1 cellular context compared by ENCODE assay signal in the genomic region with DNA sequence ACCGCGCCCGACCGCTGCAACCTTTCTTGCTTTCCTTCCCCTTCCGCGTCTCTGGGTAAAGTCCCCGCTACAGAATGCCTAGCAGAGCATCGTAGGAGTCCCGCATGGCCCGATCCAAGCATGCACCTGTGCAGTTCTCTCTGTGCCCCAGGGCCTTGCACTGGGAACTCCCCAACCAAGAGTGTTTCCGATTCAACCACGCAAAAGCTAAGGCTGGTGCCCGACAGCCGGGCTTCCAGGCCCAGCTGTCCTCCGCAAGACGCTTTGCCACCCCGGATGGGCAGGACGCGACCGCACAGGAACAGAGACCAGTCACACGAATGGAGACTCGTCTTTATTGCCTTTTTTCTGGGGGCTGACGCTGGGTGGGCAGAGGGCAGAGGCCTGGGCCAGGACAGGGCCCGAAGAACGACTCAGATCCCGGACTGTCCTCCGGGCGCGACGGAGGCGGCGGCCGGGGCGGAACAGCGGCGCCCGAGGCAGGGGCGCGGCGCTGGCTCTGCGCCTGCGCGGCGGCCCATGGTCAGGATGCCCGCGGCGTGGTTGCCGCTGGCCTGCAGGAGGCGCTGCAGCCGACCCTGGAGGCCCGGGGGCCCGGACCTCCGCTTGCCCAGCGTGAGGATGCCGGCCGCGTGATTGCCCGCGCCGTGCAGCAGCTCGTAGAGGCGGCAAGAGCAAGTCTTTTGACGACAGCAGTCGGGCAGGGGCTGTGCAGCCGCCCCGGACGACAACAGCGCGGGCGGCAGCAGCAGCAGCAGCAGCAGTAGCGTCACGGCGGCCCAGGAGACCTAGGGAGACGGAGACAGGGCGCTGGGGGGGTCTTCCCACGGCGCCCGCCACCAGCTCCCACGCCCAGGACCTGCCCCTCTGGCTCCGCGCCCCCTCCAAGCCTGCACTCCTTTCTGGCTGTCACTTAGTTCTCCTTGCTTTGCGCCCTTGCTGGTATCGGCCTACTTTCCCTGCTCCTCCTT.
TF ChIP-seq lines count a peak whose summit lies in the region.

No MANE protein-coding gene starts in this region.

TF ChIP-seq in HepG2, 621 proteins besides CTCF, POLR2A, EP300 and RAD21 (continued from another document and continues in another):
- TF ChIP-seq ZBTB10 (CRISPR knock-in tag; IDR thresholded peaks at IDR 0.05; ENCODE audit: borderline replicate concordance) (peak; percentile 69), TRIM24 (CRISPR knock-in tag; IDR thresholded peaks at IDR 0.05) (0 out of 2 replicates have a peak, but pooled peaks have one; percentile 47), RBM22 (optimal IDR thresholded peaks at IDR 0.05; ENCODE audit: low read length) (no peak), ZNF317 (CRISPR knock-in tag; IDR thresholded peaks at IDR 0.05) (peak; percentile 26; the same call in 1 of the 2 replicates), PHF5A (CRISPR knock-in tag; IDR thresholded peaks at IDR 0.05; ENCODE audit: low read depth, unreplicated experiment) (no peak), ZBTB3 (CRISPR knock-in tag; IDR thresholded peaks at IDR 0.05; ENCODE audit: borderline replicate concordance, low read depth) (peak; percentile 65; the same call in 1 of the 2 replicates), SCMH1 (CRISPR knock-in tag; IDR thresholded peaks at IDR 0.05; ENCODE audit: borderline replicate concordance) (no peak), ELF1 (CRISPR knock-in tag; IDR thresholded peaks at IDR 0.05) (peak; percentile 47; the same call in 1 of the 2 replicates), NFRKB (IDR thresholded peaks at IDR 0.05) (no peak), ZNF543 (CRISPR knock-in tag; IDR thresholded peaks at IDR 0.05) (peak; percentile 91), ZNF513 (CRISPR knock-in tag; conservative IDR thresholded peaks at IDR 0.05) (peak; percentile 97; the same call in 1 of the 2 replicates), SP2 (CRISPR knock-in tag; IDR thresholded peaks at IDR 0.05) (peak; percentile 20), ZNF775 (CRISPR knock-in tag; IDR thresholded peaks at IDR 0.05; ENCODE audit: borderline replicate concordance) (peak; percentile 53; the same call in 1 of the 2 replicates), ZNF501 (CRISPR knock-in tag; IDR thresholded peaks at IDR 0.05) (peak; percentile 94), XRCC5 (optimal IDR thresholded peaks at IDR 0.05; ENCODE audit: low read length) (peak; percentile 94), GATAD2A (CRISPR knock-in tag; IDR thresholded peaks at IDR 0.05) (no peak; the same call in none of the 2 replicates), NR1H2 (CRISPR knock-in tag; IDR thresholded peaks at IDR 0.05; ENCODE audit: borderline replicate concordance, low read depth) (peak; percentile 93), ZNF275 (CRISPR knock-in tag; IDR thresholded peaks at IDR 0.05; ENCODE audit: borderline replicate concordance) (peak; percentile 47; the same call in 1 of the 2 replicates), ZNF629 (CRISPR knock-in tag; conservative IDR thresholded peaks at IDR 0.05) (0 out of 2 replicates have a peak, but pooled peaks have one; percentile 37), ZBTB20 (CRISPR knock-in tag; IDR thresholded peaks at IDR 0.05; ENCODE audit: borderline replicate concordance, low read depth) (peak; percentile 75; the same call in 1 of the 2 replicates), SMAD9 (CRISPR knock-in tag; IDR thresholded peaks at IDR 0.05) (peak; percentile 18; the same call in 1 of the 2 replicates), ZFY (CRISPR knock-in tag; IDR thresholded peaks at IDR 0.05) (peak; percentile 99), IKZF4 (CRISPR knock-in tag; IDR thresholded peaks at IDR 0.05; ENCODE audit: borderline replicate concordance, low read depth, not compliant biosample characterization) (peak; percentile 85), MTF1 (CRISPR knock-in tag; IDR thresholded peaks at IDR 0.05) (peak; percentile 73; the same call in 1 of the 2 replicates), ZNF782 (CRISPR knock-in tag; IDR thresholded peaks at IDR 0.05; ENCODE audit: borderline replicate concordance) (peak; percentile 83; the same call in 1 of the 2 replicates), ZNF704 (CRISPR knock-in tag; IDR thresholded peaks at IDR 0.05; ENCODE audit: borderline replicate concordance) (0 out of 2 replicates have a peak, but pooled peaks have one; percentile 65), POLR2AphosphoS2 (IDR thresholded peaks at IDR 0.05; ENCODE audit: low read depth, low read length) (no peak), ZNF264 (CRISPR knock-in tag; IDR thresholded peaks at IDR 0.05) (peak; percentile 28), ZNF296 (CRISPR knock-in tag; conservative IDR thresholded peaks at IDR 0.05) (no peak; the same call in 1 of the 2 replicates), ZNF883 (CRISPR knock-in tag; IDR thresholded peaks at IDR 0.05; ENCODE audit: not compliant biosample characterization) (peak; percentile 77), ZNF841 (CRISPR knock-in tag; IDR thresholded peaks at IDR 0.05; ENCODE audit: borderline replicate concordance) (0 out of 2 replicates have a peak, but pooled peaks have one; percentile 84), ZNF776 (CRISPR knock-in tag; IDR thresholded peaks at IDR 0.05) (peak; percentile 97), CSRNP1 (CRISPR knock-in tag; IDR thresholded peaks at IDR 0.05) (peak; percentile 78; the same call in 1 of the 2 replicates), ZNF781 (CRISPR knock-in tag; IDR thresholded peaks at IDR 0.05; ENCODE audit: borderline replicate concordance, not compliant biosample characterization) (peak; percentile 70), ZNF598 (CRISPR knock-in tag; IDR thresholded peaks at IDR 0.05; ENCODE audit: borderline replicate concordance) (0 out of 2 replicates have a peak, but pooled peaks have one; percentile 6), KLF16 (CRISPR knock-in tag; IDR thresholded peaks at IDR 0.05) (peak; percentile 53 to 87; a peak in 2 of 4 replicates), ZNF619 (CRISPR knock-in tag; IDR thresholded peaks at IDR 0.05) (no peak), HNF1B (CRISPR knock-in tag; IDR thresholded peaks at IDR 0.05) (peak; percentile 72; the same call in 1 of the 2 replicates), SRSF9 (IDR thresholded peaks at IDR 0.05; ENCODE audit: borderline replicate concordance, insufficient read depth, low read depth, low read length, poor library complexity, severe bottlenecking) (no peak)
- TF ChIP-seq, protein P1, sequence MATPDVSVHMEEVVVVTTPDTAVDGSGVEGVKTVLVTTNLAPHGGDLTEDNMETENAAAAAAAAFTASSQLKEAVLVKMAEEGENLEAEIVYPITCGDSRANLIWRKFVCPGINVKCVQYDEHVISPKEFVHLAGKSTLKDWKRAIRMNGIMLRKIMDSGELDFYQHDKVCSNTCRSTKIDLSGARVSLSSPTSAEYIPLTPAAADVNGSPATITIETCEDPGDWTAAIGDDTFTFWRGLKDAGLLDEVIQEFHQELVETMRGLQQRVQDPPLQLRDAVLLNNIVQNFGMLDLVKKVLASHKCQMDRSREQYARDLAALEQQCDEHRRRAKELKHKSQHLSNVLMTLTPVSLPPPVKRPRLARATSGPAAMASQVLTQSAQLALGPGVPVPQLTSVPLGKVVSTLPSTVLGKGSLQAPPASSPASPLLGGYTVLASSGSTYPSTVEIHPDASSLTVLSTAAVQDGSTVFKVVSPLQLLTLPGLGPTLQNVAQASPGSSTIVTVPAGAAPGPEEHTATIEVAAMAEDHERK (CRISPR knock-in tag; IDR thresholded peaks at IDR 0.05; ENCODE audit: low read depth): no peak
- TF ChIP-seq, protein P2, sequence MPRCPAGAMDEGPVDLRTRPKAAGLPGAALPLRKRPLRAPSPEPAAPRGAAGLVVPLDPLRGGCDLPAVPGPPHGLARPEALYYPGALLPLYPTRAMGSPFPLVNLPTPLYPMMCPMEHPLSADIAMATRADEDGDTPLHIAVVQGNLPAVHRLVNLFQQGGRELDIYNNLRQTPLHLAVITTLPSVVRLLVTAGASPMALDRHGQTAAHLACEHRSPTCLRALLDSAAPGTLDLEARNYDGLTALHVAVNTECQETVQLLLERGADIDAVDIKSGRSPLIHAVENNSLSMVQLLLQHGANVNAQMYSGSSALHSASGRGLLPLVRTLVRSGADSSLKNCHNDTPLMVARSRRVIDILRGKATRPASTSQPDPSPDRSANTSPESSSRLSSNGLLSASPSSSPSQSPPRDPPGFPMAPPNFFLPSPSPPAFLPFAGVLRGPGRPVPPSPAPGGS (CRISPR knock-in tag; IDR thresholded peaks at IDR 0.05): peak; percentile 77
- TF ChIP-seq, protein P3, sequence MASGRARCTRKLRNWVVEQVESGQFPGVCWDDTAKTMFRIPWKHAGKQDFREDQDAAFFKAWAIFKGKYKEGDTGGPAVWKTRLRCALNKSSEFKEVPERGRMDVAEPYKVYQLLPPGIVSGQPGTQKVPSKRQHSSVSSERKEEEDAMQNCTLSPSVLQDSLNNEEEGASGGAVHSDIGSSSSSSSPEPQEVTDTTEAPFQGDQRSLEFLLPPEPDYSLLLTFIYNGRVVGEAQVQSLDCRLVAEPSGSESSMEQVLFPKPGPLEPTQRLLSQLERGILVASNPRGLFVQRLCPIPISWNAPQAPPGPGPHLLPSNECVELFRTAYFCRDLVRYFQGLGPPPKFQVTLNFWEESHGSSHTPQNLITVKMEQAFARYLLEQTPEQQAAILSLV (CRISPR knock-in tag; IDR thresholded peaks at IDR 0.05; ENCODE audit: borderline replicate concordance): peak; percentile 32; the same call in 1 of the 2 replicates
